ENCODE assay signal across 1 cellular context in the genomic region with DNA sequence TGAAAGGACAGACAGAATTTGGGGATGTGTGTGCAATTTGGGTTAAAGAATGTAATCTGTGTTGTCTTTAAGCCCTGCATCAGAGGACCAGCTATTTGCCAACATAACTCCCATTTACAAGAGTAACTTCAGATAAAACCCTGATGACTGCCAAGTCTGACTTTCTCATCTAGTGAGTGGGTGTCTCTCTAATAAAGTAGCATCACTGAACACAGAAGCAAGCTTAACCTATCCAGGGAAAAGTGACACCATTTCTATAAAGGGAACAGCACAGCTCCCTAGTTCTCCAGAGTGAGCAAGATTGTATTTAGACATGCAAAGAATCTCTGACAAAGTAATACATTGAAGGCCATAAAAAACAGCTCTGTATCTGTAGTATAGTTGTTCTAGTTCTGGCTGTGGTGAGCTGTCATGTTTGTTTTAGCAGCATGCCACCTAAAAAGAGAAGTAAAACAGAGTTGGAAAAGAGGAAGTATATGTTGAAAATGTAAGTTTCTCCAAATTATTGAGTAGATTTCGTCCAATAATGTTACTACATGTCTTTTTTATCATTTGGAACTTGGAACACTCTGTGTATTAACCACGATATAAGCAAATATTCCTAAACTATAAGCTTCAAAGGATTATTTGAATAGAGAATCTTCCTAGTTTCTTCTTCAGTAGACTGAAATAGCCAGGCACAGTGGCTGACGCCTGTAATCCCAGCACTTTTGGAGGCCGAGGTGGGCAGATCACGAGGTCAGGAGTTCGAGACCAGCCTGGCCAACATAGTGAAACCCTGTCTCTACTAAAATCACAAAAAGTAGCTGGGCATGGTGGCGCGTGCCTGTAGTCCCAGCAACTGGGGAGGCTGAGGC.
TF ChIP-seq lines count a peak whose summit lies in the region.

No MANE protein-coding gene starts in this region.

TF ChIP-seq in GM12878, 131 proteins besides CTCF, POLR2A, EP300 and RAD21 (continued from another document):
- TF ChIP-seq ASH2L (IDR thresholded peaks at IDR 0.05; ENCODE audit: borderline replicate concordance, low read depth) (0 out of 2 replicates have a peak, but pooled peaks have one; percentile 24), WRNIP1 (IDR thresholded peaks at IDR 0.05; ENCODE audit: borderline replicate concordance, low read depth, low read length) (no peak), SRF (IDR thresholded peaks at IDR 0.05; ENCODE audit: low read depth in 2 of 2, low read length in 2 of 2) (no peak), RUNX3 (IDR thresholded peaks at IDR 0.05; ENCODE audit: low read length) (peak; percentile 80), ZBED1 (IDR thresholded peaks at IDR 0.05; ENCODE audit: borderline replicate concordance) (0 out of 2 replicates have a peak, but pooled peaks have one; percentile 5), JUNB (IDR thresholded peaks at IDR 0.05) (peak; percentile 84), NFIC (IDR thresholded peaks at IDR 0.05; ENCODE audit: low read depth, low read length) (peak; percentile 66; the same call in 1 of the 2 replicates), CREB1 (IDR thresholded peaks at IDR 0.05; ENCODE audit: low read depth) (0 out of 2 replicates have a peak, but pooled peaks have one; percentile 18), TCF7 (IDR thresholded peaks at IDR 0.05; ENCODE audit: borderline replicate concordance) (no peak), DPF2 (IDR thresholded peaks at IDR 0.05) (peak; percentile 84), PAX5 (IDR thresholded peaks at IDR 0.05; ENCODE audit: borderline replicate concordance, low read depth, low read length) (no peak), GATAD2B (conservative IDR thresholded peaks at IDR 0.05; ENCODE audit: low read depth) (peak; percentile 72; the same call in 1 of the 2 replicates), ZSCAN29 (IDR thresholded peaks at IDR 0.05) (no peak), BHLHE40 (IDR thresholded peaks at IDR 0.05; ENCODE audit: borderline replicate concordance in 1 of 2, low read depth in 2 of 2, low read length in 1 of 2) (peak in 1 of 2 experiments; percentile 52; a peak in 1 of 4 replicates), MEF2A (IDR thresholded peaks at IDR 0.05; ENCODE audit: insufficient read depth, low read depth, low read length) (peak; percentile 50; the same call in 1 of the 2 replicates), MTA2 (IDR thresholded peaks at IDR 0.05; ENCODE audit: low read depth) (peak; percentile 76; the same call in 1 of the 2 replicates), SPI1 (IDR thresholded peaks at IDR 0.05; ENCODE audit: borderline replicate concordance, insufficient read depth, low read depth, low read length) (no peak), CBFB (IDR thresholded peaks at IDR 0.05; ENCODE audit: low read depth) (0 out of 2 replicates have a peak, but pooled peaks have one; percentile 21), NBN (IDR thresholded peaks at IDR 0.05) (peak; percentile 64; the same call in 1 of the 2 replicates), FOXM1 (IDR thresholded peaks at IDR 0.05; ENCODE audit: low read depth, low read length) (peak; percentile 12; the same call in 1 of the 2 replicates), CHD4 (IDR thresholded peaks at IDR 0.05) (peak; percentile 96; the same call in 1 of the 2 replicates), RCOR1 (conservative IDR thresholded peaks at IDR 0.05; ENCODE audit: low read depth, low read length) (no peak), CBX5 (IDR thresholded peaks at IDR 0.05; ENCODE audit: low read depth) (no peak), MEF2B (IDR thresholded peaks at IDR 0.05; ENCODE audit: partially characterized antibody, poor library complexity, severe bottlenecking) (peak; percentile 50), IKZF2 (IDR thresholded peaks at IDR 0.05) (peak; percentile 95), IKZF1 (conservative IDR thresholded peaks at IDR 0.05) (peak; percentile 85)
- TF ChIP-seq, protein P1, sequence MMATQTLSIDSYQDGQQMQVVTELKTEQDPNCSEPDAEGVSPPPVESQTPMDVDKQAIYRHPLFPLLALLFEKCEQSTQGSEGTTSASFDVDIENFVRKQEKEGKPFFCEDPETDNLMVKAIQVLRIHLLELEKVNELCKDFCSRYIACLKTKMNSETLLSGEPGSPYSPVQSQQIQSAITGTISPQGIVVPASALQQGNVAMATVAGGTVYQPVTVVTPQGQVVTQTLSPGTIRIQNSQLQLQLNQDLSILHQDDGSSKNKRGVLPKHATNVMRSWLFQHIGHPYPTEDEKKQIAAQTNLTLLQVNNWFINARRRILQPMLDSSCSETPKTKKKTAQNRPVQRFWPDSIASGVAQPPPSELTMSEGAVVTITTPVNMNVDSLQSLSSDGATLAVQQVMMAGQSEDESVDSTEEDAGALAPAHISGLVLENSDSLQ (IDR thresholded peaks at IDR 0.05), result peak; percentile 27; the same call in 1 of the 2 replicates
- TF ChIP-seq, protein P2, sequence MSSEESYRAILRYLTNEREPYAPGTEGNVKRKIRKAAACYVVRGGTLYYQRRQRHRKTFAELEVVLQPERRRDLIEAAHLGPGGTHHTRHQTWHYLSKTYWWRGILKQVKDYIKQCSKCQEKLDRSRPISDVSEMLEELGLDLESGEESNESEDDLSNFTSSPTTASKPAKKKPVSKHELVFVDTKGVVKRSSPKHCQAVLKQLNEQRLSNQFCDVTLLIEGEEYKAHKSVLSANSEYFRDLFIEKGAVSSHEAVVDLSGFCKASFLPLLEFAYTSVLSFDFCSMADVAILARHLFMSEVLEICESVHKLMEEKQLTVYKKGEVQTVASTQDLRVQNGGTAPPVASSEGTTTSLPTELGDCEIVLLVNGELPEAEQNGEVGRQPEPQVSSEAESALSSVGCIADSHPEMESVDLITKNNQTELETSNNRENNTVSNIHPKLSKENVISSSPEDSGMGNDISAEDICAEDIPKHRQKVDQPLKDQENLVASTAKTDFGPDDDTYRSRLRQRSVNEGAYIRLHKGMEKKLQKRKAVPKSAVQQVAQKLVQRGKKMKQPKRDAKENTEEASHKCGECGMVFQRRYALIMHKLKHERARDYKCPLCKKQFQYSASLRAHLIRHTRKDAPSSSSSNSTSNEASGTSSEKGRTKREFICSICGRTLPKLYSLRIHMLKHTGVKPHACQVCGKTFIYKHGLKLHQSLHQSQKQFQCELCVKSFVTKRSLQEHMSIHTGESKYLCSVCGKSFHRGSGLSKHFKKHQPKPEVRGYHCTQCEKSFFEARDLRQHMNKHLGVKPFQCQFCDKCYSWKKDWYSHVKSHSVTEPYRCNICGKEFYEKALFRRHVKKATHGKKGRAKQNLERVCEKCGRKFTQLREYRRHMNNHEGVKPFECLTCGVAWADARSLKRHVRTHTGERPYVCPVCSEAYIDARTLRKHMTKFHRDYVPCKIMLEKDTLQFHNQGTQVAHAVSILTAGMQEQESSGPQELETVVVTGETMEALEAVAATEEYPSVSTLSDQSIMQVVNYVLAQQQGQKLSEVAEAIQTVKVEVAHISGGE (CRISPR knock-in tag; IDR thresholded peaks at IDR 0.05), result no peak
